Comparison of ENCODE assay signal across 24 cellular contexts in the genomic region with DNA sequence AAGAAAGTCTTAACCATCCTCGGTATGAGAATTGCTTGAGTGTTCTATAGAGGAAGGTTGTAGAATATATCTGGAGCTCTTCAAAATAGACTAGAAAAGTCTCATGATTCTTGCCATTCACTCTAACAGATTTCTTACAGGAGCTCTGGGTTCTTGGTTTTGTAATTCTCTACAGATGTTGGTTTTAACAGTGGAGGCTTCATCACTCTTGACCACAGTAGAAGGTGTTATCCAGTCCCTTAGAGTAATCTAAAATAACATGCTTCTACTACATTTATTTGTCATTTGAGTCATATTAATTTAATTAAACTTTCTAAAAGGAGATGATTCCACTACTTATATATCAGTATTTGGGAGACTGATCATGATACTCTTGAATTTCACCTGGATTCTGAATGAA.
"Had no signal": no experiment of that assay in that cellular context is flagged by ENCODE, and none has a peak within 500 bp of the region (broad histone marks: within the 10 kb centered on the region; RNA-seq: fewer than 3 reads in every experiment).

No MANE protein-coding gene starts in this region.

- H3K27ac ChIP-seq: left ventricle myocardium inferior, ovary, right atrium auricular region, right lobe of liver, tibial nerve, uterus had no signal

- H3K27me3 Mint-ChIP-seq: naive B cell; natural killer cell treated with Interleukin-12 subunit alpha and Interleukin-12 subunit beta and Interleukin-15 and Interleukin-18, amount 100 ng/mL, for 72 hours; progenitor cell of endocrine pancreas; stimulated activated memory B cell treated with anti-CD40 and anti-IgM and Interleukin-4, amounts not matched to agents 10 μg/mL and 1 μg/mL and 100 μg/mL, for 72 hours; stimulated activated naive CD8-positive, alpha-beta T cell treated with anti-CD3 and anti-CD28 coated beads, Interleukin-15, amount 100 ng/mL, for 72 hours; type B pancreatic cell had no signal

- H3K4me1 ChIP-seq: right atrium auricular region, right lobe of liver, tibial nerve, uterus had no signal

- H3K36me3 ChIP-seq: ovary, uterus had no signal

- H3K4me3 Mint-ChIP-seq: mesothelial cell of epicardium; natural killer cell treated with Interleukin-12 subunit alpha and Interleukin-12 subunit beta and Interleukin-15 and Interleukin-18, amount 100 ng/mL, for 72 hours; stimulated activated memory B cell treated with anti-CD40 and anti-IgM and Interleukin-4, amounts not matched to agents 10 μg/mL and 1 μg/mL and 100 μg/mL, for 72 hours; stimulated activated naive CD8-positive, alpha-beta T cell treated with anti-CD3 and anti-CD28 coated beads, Interleukin-15, amount 100 ng/mL, for 72 hours; type B pancreatic cell had no signal

- H3K9me3 ChIP-seq: ovary, right atrium auricular region, right lobe of liver, tibial nerve, uterus had no signal

- H3K4me3 ChIP-seq: left ventricle myocardium inferior, lung, ovary, right atrium auricular region, right lobe of liver, smooth muscle cell, tibial nerve, uterus had no signal

- H3K27me3 ChIP-seq: ovary, right atrium auricular region, right lobe of liver, tibial nerve, uterus had no signal

- H3K27ac Mint-ChIP-seq: mesothelial cell of epicardium; stimulated activated memory B cell treated with anti-CD40 and anti-IgM and Interleukin-4, amounts not matched to agents 10 μg/mL and 1 μg/mL and 100 μg/mL, for 72 hours; stimulated activated naive CD8-positive, alpha-beta T cell treated with anti-CD3 and anti-CD28 coated beads, Interleukin-15, amount 100 ng/mL, for 72 hours; type B pancreatic cell had no signal

- H3K4me2 ChIP-seq: smooth muscle cell had no signal

- DNase-seq: hippocampal formation; kidney; left ventricle myocardium inferior; mesendoderm; naive B cell; ovary; right lobe of liver; stimulated activated CD4-positive, alpha-beta T cell treated with anti-CD3 and anti-CD28 coated beads, Interleukin-1b, Interleukin-23, amount 100 ng/mL, for 48 hours; stimulated activated CD4-positive, alpha-beta T cell treated with anti-CD3 and anti-CD28 coated beads, Interleukin-2, amount 100 ng/mL, for 48 hours; stimulated activated CD4-positive, alpha-beta T cell treated with anti-CD3 and anti-CD28 coated beads, Interleukin-4, amount 100 ng/mL, for 4 hours; stimulated activated CD8-positive, alpha-beta memory T cell treated with anti-CD3 and anti-CD28 coated beads, Interleukin-4, amount 100 ng/mL, for 48 hours; stimulated activated naive CD4-positive, alpha-beta T cell treated with Interleukin-2 at 50 U/mL for 16 hours; stimulated activated naive CD8-positive, alpha-beta T cell treated with anti-CD3 and anti-CD28 coated beads, Interleukin-15, amount 100 ng/mL, for 72 hours; substantia nigra; uterus had no signal

- H3K9me3 Mint-ChIP-seq: natural killer cell treated with Interleukin-12 subunit alpha and Interleukin-12 subunit beta and Interleukin-15 and Interleukin-18, amount 100 ng/mL, for 72 hours; stimulated activated naive CD8-positive, alpha-beta T cell treated with anti-CD3 and anti-CD28 coated beads, Interleukin-15, amount 100 ng/mL, for 72 hours; type B pancreatic cell had no signal

- ATAC-seq: right lobe of liver; stimulated activated memory B cell treated with anti-CD40 and anti-IgM and Interleukin-4, amounts not matched to agents 10 μg/mL and 1 μg/mL and 100 μg/mL, for 72 hours; stimulated activated naive CD8-positive, alpha-beta T cell treated with anti-CD3 and anti-CD28 coated beads, Interleukin-15, amount 100 ng/mL, for 72 hours had no signal

- H3K4me1 Mint-ChIP-seq: mesothelial cell of epicardium had no signal
